Comparison of ENCODE assay signal across 8 cellular contexts in the genomic region with DNA sequence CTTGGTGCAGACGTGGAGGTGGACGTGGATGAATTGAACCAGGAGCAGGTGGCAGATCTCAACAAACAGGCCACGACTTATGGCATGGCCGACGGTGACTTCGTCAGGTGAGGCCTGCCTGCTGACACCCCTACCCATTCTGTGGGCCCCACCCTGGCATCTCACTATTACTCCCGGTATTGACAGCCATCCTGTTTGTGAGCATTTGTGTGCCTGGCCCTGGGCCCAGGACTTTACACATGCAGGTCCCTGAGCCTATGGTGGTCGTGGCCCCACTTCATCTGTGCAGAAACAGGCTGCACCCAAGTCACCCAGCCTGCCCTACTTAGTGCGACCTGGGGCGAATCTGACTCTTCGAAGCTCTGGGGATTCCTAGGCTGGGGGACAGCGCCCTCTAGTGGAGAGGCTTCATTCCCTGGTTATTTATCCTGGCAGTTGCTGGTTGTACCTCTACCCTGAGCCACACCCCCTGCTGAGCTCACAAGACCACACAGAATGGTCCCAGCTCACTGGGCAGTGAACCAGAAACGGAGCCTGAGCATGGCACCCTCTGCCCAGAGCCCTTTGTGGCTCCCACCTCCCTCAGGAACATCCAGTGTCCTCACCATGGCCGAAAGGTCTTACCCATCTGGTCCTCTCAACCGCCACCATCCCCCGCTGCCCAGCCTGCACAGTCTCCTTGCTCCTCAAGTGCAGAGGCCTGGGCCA. TPM values are rescaled to one million over a fixed set of nuclear protein-coding genes. Genes with fewer than 3 reads are reported as not detected.
DNase-seq lines count a peak whose midpoint lies in the region; FAIRE-seq and TF ChIP-seq lines count a peak whose summit lies in the region.

No MANE protein-coding gene starts in this region.

- H3K4me1 ChIP-seq in ovary (ENCODE audit: insufficient read depth) (no peaks in the 10 kb centered on the region), tibial artery (no peaks in the 10 kb centered on the region)

- DNase-seq in GM10266 (ENCODE audit: extremely low spot score) (peak; percentile 90), Kasumi-1 (lab: John Stamatoyannopoulos, UW) (peak; percentile 79 to 85), SK-MEL-5 (ENCODE audit: low read depth, low spot score) (peak; percentile 86), frontal cortex (ENCODE audit: low spot score in 2 of 2) (peak; percentile 76 to 80), ovary (peak; percentile 33 to 72 (median 64)), tibial artery (peak; percentile 62 to 73), mesenteric fat pad (ENCODE audit: low spot score) (no peak)
- DNase-seq in activated naive CD4-positive, alpha-beta T cell (lab: John Stamatoyannopoulos, UW) = peak; percentile 53 to 77 (median 72)

- intact Hi-C loops in ovary (cut with DNase I) (loop anchor here in 1 of 4 donors (10.0 kb wide), 1 partner anchor 155 kb away; the partner anchor contains the start of gene APOE), tibial artery (cut with DNase I; ENCODE audit: low total_unique reads) (loop anchor here (10.0 kb wide), 1 partner anchor 155 kb away; the partner anchor contains the start of gene APOE)

- TF ChIP-seq POLR2A in ovary (IDR thresholded peaks at IDR 0.05) = no peak

- H3K27ac ChIP-seq in ovary = no peak overlapping the region
- no peak overlapping the region for H3K27ac ChIP-seq in tibial artery

- H3K9me3 ChIP-seq in ovary = no peaks in the 10 kb centered on the region
- H3K9me3 ChIP-seq in tibial artery = no peaks in the 10 kb centered on the region

- WGBS in ovary, 3 donors = 63 to 67% (median 63%) methylated on average over 16 of the region's 16 CpGs

- H3K36me3 ChIP-seq in ovary = peaks cover 4% of the 10 kb centered on the region
- peaks cover 70 to 100% (median 97%) of the 10 kb centered on the region in 3 donors for H3K36me3 ChIP-seq in tibial artery

- FAIRE-seq in frontal cortex (lab: Jason Lieb, UNC) = no peak

- TF ChIP-seq EP300 in ovary (IDR thresholded peaks at IDR 0.05) = no peak

- H3K4me3 ChIP-seq in ovary = no peak overlapping the region
- H3K4me3 ChIP-seq in tibial artery = no peak overlapping the region

- in situ Hi-C loops in SK-MEL-5 (cut with HindIII; ENCODE audit: low pct_unique_long_range_greater_than_20kb, low sequenced_read_pairs) = no loop called here

- TF ChIP-seq CTCF in GM10266 (IDR thresholded peaks at IDR 0.05; ENCODE audit: control insufficient read depth, insufficient read depth, low read depth, missing control alignments) = peak; percentile 79
- TF ChIP-seq CTCF in ovary (IDR thresholded peaks at IDR 0.05) = peak in 2 of 3 donors; percentile 37 to 65
- TF ChIP-seq CTCF in tibial artery (IDR thresholded peaks at IDR 0.05) = peak; percentile 71 to 78

- no peaks in the 10 kb centered on the region for H3K27me3 ChIP-seq in ovary
- no peaks in the 10 kb centered on the region for H3K27me3 ChIP-seq in tibial artery

RNA-seq across cellular contexts. Expression of gene ZNF296, which starts 16.9 kb away (rescaled TPM):
- total RNA-seq in SK-MEL-5 (2014; rRNA removed; shearing (Covaris generic)) = 0.08 and 0.32 TPM in 2 replicates
- 0.05 and 0.30 TPM in 2 replicates for polyA plus RNA-seq in SK-MEL-5 (2015; cell fraction: cytosol; rRNA removed)
- 1.1 TPM in 1 of 2 replicates, not detected in the other for polyA plus RNA-seq in SK-MEL-5 (2015; cell fraction: nucleus; rRNA removed)
- total RNA-seq in frontal cortex (under 0.01 TPM), ovary (1 to 10 TPM in 1 of 7 donors, under 1 TPM in 6; 0.24 to 2.4 (median 0.52) TPM), mesenteric fat pad (0.61 TPM)
- under 1 TPM in 1 of 2 donors, not detected in 1; 0.29 TPM for polyA plus RNA-seq in ovary

RNA-seq across cellular contexts. Expression of gene GEMIN7, which starts 19.6 kb away (rescaled TPM):
- 24.7 and 26.7 TPM in 2 replicates for total RNA-seq in SK-MEL-5 (2014; rRNA removed; shearing (Covaris generic))
- polyA plus RNA-seq in SK-MEL-5 (2015; cell fraction: cytosol; rRNA removed) = 41.2 and 45.4 TPM in 2 replicates
- 20.9 and 26.1 TPM in 2 replicates for polyA plus RNA-seq in SK-MEL-5 (2015; cell fraction: nucleus; rRNA removed)
- total RNA-seq in frontal cortex (11.8 TPM), ovary (10 to 100 TPM; 10.4 to 16.0 (median 12.1) TPM), mesenteric fat pad (18.3 TPM)
- polyA plus RNA-seq in ovary = 10 to 100 TPM in 1 of 2 donors, 1 to 10 TPM in 1; 9.7 to 11.7 TPM

RNA-seq across cellular contexts. Expression of gene CLASRP, which starts 20.6 kb away (rescaled TPM):
- 13.7 and 28.8 TPM in 2 replicates for total RNA-seq in SK-MEL-5 (2014; rRNA removed; shearing (Covaris generic))
- polyA plus RNA-seq in SK-MEL-5 (2015; cell fraction: cytosol; rRNA removed) = 23.3 and 29.1 TPM in 2 replicates
- polyA plus RNA-seq in SK-MEL-5 (2015; cell fraction: nucleus; rRNA removed) = 410 and 453 TPM in 2 replicates
- 5.3 TPM for total RNA-seq in frontal cortex
- total RNA-seq in ovary = 100 to 1,000 TPM in 2 of 7 donors, 10 to 100 TPM in 5; 52.3 to 113 (median 80.3) TPM
- 10 to 100 TPM; 29.5 to 82.1 TPM for polyA plus RNA-seq in ovary
- 78.3 TPM for total RNA-seq in mesenteric fat pad

RNA-seq across cellular contexts. Expression of gene PPP1R37, which starts 33.6 kb away (rescaled TPM):
- 41.2 and 46.0 TPM in 2 replicates for total RNA-seq in SK-MEL-5 (2014; rRNA removed; shearing (Covaris generic))
- 50.6 and 64.3 TPM in 2 replicates for polyA plus RNA-seq in SK-MEL-5 (2015; cell fraction: cytosol; rRNA removed)
- polyA plus RNA-seq in SK-MEL-5 (2015; cell fraction: nucleus; rRNA removed) = 86.3 and 136 TPM in 2 replicates
- total RNA-seq in frontal cortex = 24.1 TPM
- total RNA-seq in ovary = 10 to 100 TPM; 18.5 to 28.4 (median 23.1) TPM
- 10 to 100 TPM in 1 of 2 donors, 1 to 10 TPM in 1; 5.5 to 19.5 TPM for polyA plus RNA-seq in ovary
- total RNA-seq in mesenteric fat pad = 22.0 TPM

RNA-seq across cellular contexts. Expression of gene RELB, which starts 58.1 kb away (rescaled TPM):
- total RNA-seq in SK-MEL-5 (2014; rRNA removed; shearing (Covaris generic)) = 4.0 and 5.3 TPM in 2 replicates
- 14.9 and 15.4 TPM in 2 replicates for polyA plus RNA-seq in SK-MEL-5 (2015; cell fraction: cytosol; rRNA removed)
- 4.8 and 6.0 TPM in 2 replicates for polyA plus RNA-seq in SK-MEL-5 (2015; cell fraction: nucleus; rRNA removed)
- 0.41 TPM for total RNA-seq in frontal cortex
- total RNA-seq in ovary = 10 to 100 TPM in 5 of 7 donors, 1 to 10 TPM in 2; 5.4 to 23.2 (median 10.4) TPM
- polyA plus RNA-seq in ovary = 1 to 10 TPM; 3.0 to 7.1 TPM
- 17.7 TPM for total RNA-seq in mesenteric fat pad
